In the genomic region with DNA sequence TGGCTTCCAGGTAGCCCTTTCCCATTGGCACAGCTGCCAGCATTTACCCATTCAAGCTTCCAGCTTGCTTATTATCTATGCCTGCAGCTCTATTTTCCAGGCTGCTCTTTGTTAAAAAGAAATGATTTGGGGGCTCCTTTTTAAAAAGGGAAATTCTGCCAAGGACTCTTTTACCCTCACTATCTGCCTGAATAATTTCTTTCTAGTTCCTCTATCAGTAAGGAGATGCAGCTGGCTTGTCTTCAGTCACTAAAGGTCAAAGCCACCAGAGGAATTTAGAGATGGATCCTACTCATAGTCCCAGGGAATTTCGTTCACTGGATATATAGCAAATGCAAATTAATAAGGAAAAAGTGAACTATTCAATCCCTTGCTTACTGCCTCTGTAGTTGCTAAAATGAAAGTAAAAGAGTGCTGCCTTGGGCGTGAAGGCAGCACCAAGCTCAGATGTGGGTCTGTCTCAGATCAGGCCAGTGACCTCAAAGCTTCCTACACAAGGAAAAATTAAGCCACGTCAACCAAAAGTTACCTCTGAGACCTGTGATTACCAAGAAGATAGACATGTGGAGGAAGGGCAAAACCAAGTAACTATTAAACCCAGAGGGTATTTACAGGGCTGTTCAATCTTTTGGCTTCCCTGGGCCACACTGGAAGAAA, we compare ENCODE assay signal across 1 cellular context.
TF ChIP-seq lines count a peak whose summit lies in the region.

No MANE protein-coding gene starts in this region.

TF ChIP-seq in HepG2, 621 proteins besides CTCF, POLR2A, EP300 and RAD21:
- TF ChIP-seq SATB2 (CRISPR knock-in tag; IDR thresholded peaks at IDR 0.05) (no peak), ZNF660 (CRISPR knock-in tag; IDR thresholded peaks at IDR 0.05; ENCODE audit: borderline replicate concordance, low read depth) (no peak), PLRG1 (conservative IDR thresholded peaks at IDR 0.05) (no peak), ZNF446 (CRISPR knock-in tag; IDR thresholded peaks at IDR 0.05) (no peak), ZFX (CRISPR knock-in tag; IDR thresholded peaks at IDR 0.05; ENCODE audit: low read depth) (no peak)
- TF ChIP-seq, protein P1, sequence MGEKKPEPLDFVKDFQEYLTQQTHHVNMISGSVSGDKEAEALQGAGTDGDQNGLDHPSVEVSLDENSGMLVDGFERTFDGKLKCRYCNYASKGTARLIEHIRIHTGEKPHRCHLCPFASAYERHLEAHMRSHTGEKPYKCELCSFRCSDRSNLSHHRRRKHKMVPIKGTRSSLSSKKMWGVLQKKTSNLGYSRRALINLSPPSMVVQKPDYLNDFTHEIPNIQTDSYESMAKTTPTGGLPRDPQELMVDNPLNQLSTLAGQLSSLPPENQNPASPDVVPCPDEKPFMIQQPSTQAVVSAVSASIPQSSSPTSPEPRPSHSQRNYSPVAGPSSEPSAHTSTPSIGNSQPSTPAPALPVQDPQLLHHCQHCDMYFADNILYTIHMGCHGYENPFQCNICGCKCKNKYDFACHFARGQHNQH (CRISPR knock-in tag; IDR thresholded peaks at IDR 0.05): no peak
- TF ChIP-seq, protein P2, sequence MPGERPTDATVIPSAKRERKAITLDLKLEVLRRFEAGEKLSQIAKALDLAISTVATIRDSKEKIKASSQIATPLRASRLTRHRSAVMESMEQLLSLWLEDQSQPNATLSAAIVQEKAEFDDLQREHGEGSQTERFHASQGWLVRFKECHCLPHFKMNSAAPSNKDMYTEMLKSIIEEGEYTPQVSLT (CRISPR knock-in tag; IDR thresholded peaks at IDR 0.05; ENCODE audit: borderline replicate concordance, low read depth): no peak
TF ChIP-seq in HepG2: peak in this region for 0.
